ENCODE assay signal across 27 cellular contexts in genomic region chr15:63364293-63365003, GRCh38. TPM values are rescaled to one million over a fixed set of nuclear protein-coding genes. Genes with fewer than 3 reads are reported as not detected.
DNase-seq lines count a peak whose midpoint lies in the region; FAIRE-seq and TF ChIP-seq lines count a peak whose summit lies in the region.
"Had no signal": no experiment of that assay in that cellular context is flagged by ENCODE, and none has a peak within 500 bp of the region (broad histone marks: within the 10 kb centered on the region; RNA-seq: fewer than 3 reads in every experiment).

No MANE protein-coding gene starts in this region.

- no peak overlapping the region for H4K91ac ChIP-seq in neuronal stem cell (ENCODE audit: low read depth, low read length, poor library complexity)

- peak; percentile 59 for FAIRE-seq in RCC 7860 (lab: Jason Lieb, UNC)
- FAIRE-seq in D721Med (lab: Jason Lieb, UNC): no peak
- FAIRE-seq: small intestine had no signal

- H3K4me3 Mint-ChIP-seq in Calu3 (ENCODE audit: low read depth, unreplicated experiment): no peak overlapping the region
- H3K4me3 Mint-ChIP-seq: activated CD4-positive, alpha-beta T cell treated with anti-CD3 and anti-CD28 coated beads for 36 hours; T-helper 17 cell had no signal

- H3K4me3 ChIP-seq in fibroblast of pulmonary artery (replicated peaks; ENCODE audit: low read depth, low read length) (no peak overlapping the region), neuronal stem cell (ENCODE audit: low read length in 2 of 2) (no peak overlapping the region)
- H3K4me3 ChIP-seq: adrenal gland, breast epithelium, esophagus muscularis mucosa, gastroesophageal sphincter, lower lobe of right lung, Peyer's patch, vagina had no signal

- no peaks in the 10 kb centered on the region for H3K27me3 Mint-ChIP-seq in Calu3 (ENCODE audit: unreplicated experiment)

- H3K9ac ChIP-seq in neuronal stem cell (ENCODE audit: low read depth, low read length, poor library complexity): no peak overlapping the region
- H3K9ac ChIP-seq: KMS-11 had no signal

- H3K27me3 ChIP-seq in neuronal stem cell (ENCODE audit: control insufficient read depth in 3 of 3, insufficient read depth in 3 of 3, low read depth in 1 of 3, low read length in 3 of 3): peaks cover 0 to 17% (median 0%) of the 10 kb centered on the region in 3 experiments
- H3K27me3 ChIP-seq: adrenal gland, breast epithelium, esophagus muscularis mucosa, gastroesophageal sphincter, Peyer's patch, vagina had no signal

- H3K14ac ChIP-seq in neuronal stem cell (ENCODE audit: low read length): peak overlapping the region; percentile 25

- no CpG with 5 or more reads among the region's 10 CpGs for WGBS in neuronal stem cell (ENCODE audit: extremely low coverage in 2 of 2, insufficient read length in 2 of 2, insufficient replicate concordance in 1 of 2), 2 donors

- H2AFZ ChIP-seq in neuronal stem cell (ENCODE audit: low read length): no peak overlapping the region

- H3K36me3 Mint-ChIP-seq in Calu3 (ENCODE audit: insufficient read depth, unreplicated experiment): peaks cover 13% of the 10 kb centered on the region

- H2BK5ac ChIP-seq in neuronal stem cell (ENCODE audit: low read length): no peak overlapping the region

- no peak overlapping the region for H2BK12ac ChIP-seq in neuronal stem cell (ENCODE audit: low read length)

- no peak overlapping the region for H3K4ac ChIP-seq in neuronal stem cell (ENCODE audit: low read length)

- no peak overlapping the region for H2AK5ac ChIP-seq in neuronal stem cell (ENCODE audit: low read depth, low read length)

- H3K23ac ChIP-seq in neuronal stem cell (ENCODE audit: low read depth, low read length, poor library complexity): peak overlapping the region; percentile 44

- DNase-seq in Calu3 (peak; percentile 22), RCC 7860 (ENCODE audit: low spot score) (peak; percentile 58), fibroblast of pulmonary artery (ENCODE audit: low read depth) (peak; percentile 53), neuronal stem cell (ENCODE audit: low spot score) (no peak), T-helper 2 cell (no peak), D721Med (ENCODE audit: insufficient read length, low spot score) (no peak), NCI-H1436 treated with DMSO at 0.1 percent for 48 hours (lab: John Stamatoyannopoulos, UW) (no peak), SW 1271 (lab: John Stamatoyannopoulos, UW) (no peak)
- DNase-seq: activated CD4-positive, alpha-beta T cell treated with anti-CD3 and anti-CD28 coated beads for 36 hours; activated naive CD4-positive, alpha-beta T cell treated with Interleukin-2 at 50 U/mL for 16 hours; adrenal gland; C1 segment of cervical spinal cord; cortex of kidney; DMS 273 treated with DMSO at 0.1 percent for 48 hours; islet precursor cell; lower lobe of right lung; NCI-H146; Peyer's patch; small intestine; stimulated activated CD4-positive, alpha-beta T cell treated with anti-CD3 and anti-CD28 coated beads, Interleukin-1b, Interleukin-23, amount 100 ng/mL, for 48 hours; T-helper 17 cell had no signal

- no peak overlapping the region for H2BK120ac ChIP-seq in neuronal stem cell (ENCODE audit: low read depth, low read length)

- peaks cover 0 to 2% of the 10 kb centered on the region in 2 donors for H3K9me3 ChIP-seq in neuronal stem cell (replicated peaks in 1 of 2; ENCODE audit: control insufficient read depth in 2 of 2, insufficient read depth in 1 of 2, low read depth in 1 of 2, low read length in 2 of 2)
- H3K9me3 ChIP-seq: adrenal gland, breast epithelium, esophagus muscularis mucosa, gastroesophageal sphincter, lower lobe of right lung, Peyer's patch, vagina had no signal

- H3K4me2 ChIP-seq in neuronal stem cell (ENCODE audit: insufficient read depth, low read length, poor library complexity, severe bottlenecking): no peak overlapping the region
- H3K4me2 ChIP-seq: KMS-11 had no signal

- no peak for TF ChIP-seq CTCF in Calu3 (IDR thresholded peaks at IDR 0.05; ENCODE audit: unreplicated experiment)
- no peak for TF ChIP-seq CTCF in fibroblast of pulmonary artery (IDR thresholded peaks at IDR 0.05; ENCODE audit: low read length, missing control alignments)
- no peak for TF ChIP-seq CTCF in D721Med (IDR thresholded peaks at IDR 0.05; ENCODE audit: insufficient read depth, missing control alignments)

- H3K79me1 ChIP-seq in neuronal stem cell (ENCODE audit: low read depth, low read length): no peaks in the 10 kb centered on the region

- H4K8ac ChIP-seq in neuronal stem cell (ENCODE audit: low read depth, low read length): no peak overlapping the region

- no peak overlapping the region for H2BK15ac ChIP-seq in neuronal stem cell (ENCODE audit: low read length)

- peaks cover 39% of the 10 kb centered on the region for H3K4me1 Mint-ChIP-seq in Calu3 (ENCODE audit: low read depth, unreplicated experiment)
- H3K4me1 Mint-ChIP-seq: activated CD4-positive, alpha-beta T cell treated with anti-CD3 and anti-CD28 coated beads for 36 hours had no signal

- peak overlapping the region; percentile 73 for H3K18ac ChIP-seq in neuronal stem cell (ENCODE audit: low read length)

- H3K9me3 Mint-ChIP-seq in Calu3 (ENCODE audit: low read depth, unreplicated experiment): no peaks in the 10 kb centered on the region

- H3K4me1 ChIP-seq in neuronal stem cell (ENCODE audit: control insufficient read depth in 2 of 2, insufficient read depth in 1 of 2, low read depth in 1 of 2, low read length in 2 of 2): peaks cover 0 to 13% of the 10 kb centered on the region in 2 donors
- H3K4me1 ChIP-seq: adrenal gland, lower lobe of right lung had no signal

- peak overlapping the region; percentile 9 for H3K27ac Mint-ChIP-seq in Calu3 (ENCODE audit: unreplicated experiment)
- H3K27ac Mint-ChIP-seq: activated CD4-positive, alpha-beta T cell treated with anti-CD3 and anti-CD28 coated beads for 36 hours; progenitor cell of endocrine pancreas; T-helper 17 cell had no signal

- no peaks in the 10 kb centered on the region for H3K36me3 ChIP-seq in neuronal stem cell (replicated peaks in 1 of 2; ENCODE audit: control insufficient read depth in 2 of 2, insufficient read depth in 2 of 2, low read length in 2 of 2)
- H3K36me3 ChIP-seq: adrenal gland, breast epithelium, esophagus muscularis mucosa, gastroesophageal sphincter, lower lobe of right lung, Peyer's patch, vagina had no signal

- CTCF ChIA-PET in Calu3 (lab: Charles Lee): no interaction called here

- H3K27ac ChIP-seq in neuronal stem cell (replicated peaks; ENCODE audit: low read length): no peak overlapping the region
- H3K27ac ChIP-seq: adrenal gland, esophagus muscularis mucosa, gastroesophageal sphincter, KMS-11, lower lobe of right lung, Peyer's patch had no signal

- intact Hi-C loops in Calu3 (cut with micrococcal nuclease; ENCODE audit: unreplicated experiment): no loop called here

- BruUV-seq in Calu3 (replicated peaks; lab: Mats Ljungman, UMichigan): no TSS peak

RNA-seq across cellular contexts. Expression of gene CA12, which starts 17.2 kb away (rescaled TPM):
- total RNA-seq in Calu3 (2022): 21.5 and 26.0 TPM in 2 replicates
- polyA plus RNA-seq in neuronal stem cell (2013, experiment 1 of 2): 0.43 TPM
- 0.46 TPM for polyA plus RNA-seq in neuronal stem cell (2013, experiment 2 of 2)
- total RNA-seq: T-helper 17 cell had no signal

Comparison
In these comparisons a context has a peak if more than half of its experiments do, and no peak if none do; other contexts are left out.
1. DNase-seq: peak in Calu3 (single experiment), RCC 7860 (single experiment) and fibroblast of pulmonary artery (single experiment); none in neuronal stem cell (single experiment), T-helper 2 cell (0 of 5), D721Med (single experiment), NCI-H1436 treated with DMSO at 0.1 percent for 48 hours (single experiment) and SW 1271 (0 of 2).